Comparison of ENCODE assay signal across 21 cellular contexts in the genomic region with DNA sequence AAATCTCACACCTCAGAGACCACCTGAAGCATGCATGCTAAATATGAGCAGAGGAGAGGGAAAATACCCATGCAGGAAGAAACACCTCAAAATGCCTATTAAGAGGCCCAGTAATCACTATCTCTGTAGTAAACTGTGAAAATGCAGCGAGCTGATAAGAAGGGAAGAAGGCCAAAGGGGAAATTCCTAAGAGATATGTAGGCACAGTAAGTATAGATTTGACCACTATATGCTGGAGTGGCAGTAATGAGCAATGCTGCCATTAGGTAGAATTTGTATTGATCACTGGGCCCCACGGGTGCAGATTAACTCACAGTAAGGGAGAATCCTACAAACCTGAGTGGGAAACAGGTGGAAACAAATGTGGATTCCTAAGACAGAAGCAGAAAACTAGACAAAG.
A peak's percentile ranks its signal among the peaks of the same experiment; 100 is the strongest.
DNase-seq lines count a peak whose midpoint lies in the region; ATAC-seq and TF ChIP-seq lines count a peak whose summit lies in the region.
"Had no signal": no experiment of that assay in that cellular context is flagged by ENCODE, and none has a peak within 500 bp of the region (broad histone marks: within the 10 kb centered on the region; RNA-seq: fewer than 3 reads in every experiment).

No MANE protein-coding gene starts in this region.

- POLR2A ChIA-PET in SK-N-SH (lab: Yijun Ruan, JAX) = no interaction called here
- POLR2A ChIA-PET in RWPE1 (lab: Yijun Ruan, JAX; ENCODE audit: low non-redundant PET) = no interaction called here
- POLR2A ChIA-PET in activated CD8-positive, alpha-beta T cell treated with anti-CD3 and anti-CD28 coated beads for 36 hours (lab: Charles Lee) = no interaction called here

- WGBS in SK-N-SH (ENCODE audit: low lambda C conversion rate) = 0% methylated on average over 2 of the region's 2 CpGs

- no peaks in the 10 kb centered on the region for H3K9me3 ChIP-seq in SK-N-SH
- H3K9me3 ChIP-seq: esophagus muscularis mucosa, HAP-1, Peyer's patch, right lobe of liver had no signal

- H3K4me1 ChIP-seq in SK-N-SH (ENCODE audit: control insufficient read depth in 1 of 2, insufficient read depth in 2 of 2, low read depth in 1 of 2, low read length in 1 of 2) = no peaks in the 10 kb centered on the region; a peak in 1 of 4 replicates
- H3K4me1 ChIP-seq: esophagus muscularis mucosa, HAP-1, Peyer's patch, right lobe of liver had no signal

- H3K27me3 Mint-ChIP-seq in activated CD8-positive, alpha-beta T cell treated with anti-CD3 and anti-CD28 coated beads for 36 hours = no peaks in the 10 kb centered on the region
- H3K27me3 Mint-ChIP-seq: activated CD4-positive, alpha-beta memory T cell treated with anti-CD3 and anti-CD28 coated beads, Interleukin-2, amount 10 ng/mL, durations not matched to agents 7 days and 5 days; activated naive CD8-positive, alpha-beta T cell treated with anti-CD3 and anti-CD28 coated beads for 36 hours had no signal

- H3K36me3 Mint-ChIP-seq in activated CD8-positive, alpha-beta T cell treated with anti-CD3 and anti-CD28 coated beads for 36 hours (ENCODE audit: low read depth) = no peaks in the 10 kb centered on the region
- H3K36me3 Mint-ChIP-seq: activated naive CD8-positive, alpha-beta T cell treated with anti-CD3 and anti-CD28 coated beads for 36 hours had no signal

- H3K27ac ChIP-seq in SK-N-SH (ENCODE audit: low read depth in 2 of 2, low read length in 1 of 2) = no peak overlapping the region
- H3K27ac ChIP-seq in RWPE1 = no peak overlapping the region
- H3K27ac ChIP-seq: cardiac muscle cell, esophagus muscularis mucosa, KMS-11, Peyer's patch, right lobe of liver had no signal

- H2AFZ ChIP-seq in SK-N-SH (ENCODE audit: low read depth) = no peak overlapping the region

- ATAC-seq in SK-N-SH treated with all-trans-retinoic acid at 6 μM for 48 hours = no peak
- no peak for ATAC-seq in GM19467 (IDR thresholded peaks at IDR 0.05; ENCODE audit: unreplicated experiment)
- no peak for ATAC-seq in activated CD8-positive, alpha-beta T cell treated with anti-CD3 and anti-CD28 coated beads for 36 hours
- ATAC-seq: activated T-cell treated with anti-CD3 and anti-CD28 coated beads, Interleukin-2, amount 50 U/mL, for 72 hours; right lobe of liver; stimulated activated naive CD8-positive, alpha-beta T cell treated with anti-CD3 and anti-CD28 coated beads, Interleukin-15, Interleukin-2, amounts not matched to agents 100 U/mL and 50 U/mL, for 24 hours had no signal

- CTCF ChIA-PET in SK-N-SH (lab: Yijun Ruan, JAX) (no interaction called here), RWPE1 (lab: Yijun Ruan, JAX) (no interaction called here)
- CTCF ChIA-PET in activated CD8-positive, alpha-beta T cell treated with anti-CD3 and anti-CD28 coated beads for 36 hours (lab: Charles Lee) = interaction anchor here (1.0 kb wide), 1 partner anchor 16 kb away, joined by 3 read pairs; no protein-coding TSS in a partner anchor

- no peaks in the 10 kb centered on the region for H3K9me2 ChIP-seq in SK-N-SH

- no peak for TF ChIP-seq EP300 in SK-N-SH (IDR thresholded peaks at IDR 0.05; ENCODE audit: borderline replicate concordance in 1 of 2, low read depth in 1 of 2, low read length in 1 of 2)

- H3K4me3 ChIP-seq in SK-N-SH (ENCODE audit: low read depth in 2 of 2, low read length in 1 of 2) (no peak overlapping the region), cardiac fibroblast (replicated peaks in 1 of 2; ENCODE audit: low read depth in 2 of 2, low read length in 2 of 2) (no peak overlapping the region), retinal pigment epithelial cell (ENCODE audit: low read length) (no peak overlapping the region)
- H3K4me3 ChIP-seq: cardiac muscle cell, esophagus muscularis mucosa, HAP-1, Peyer's patch, right lobe of liver had no signal

- H3K27ac Mint-ChIP-seq in activated CD8-positive, alpha-beta T cell treated with anti-CD3 and anti-CD28 coated beads for 36 hours = no peak overlapping the region
- H3K27ac Mint-ChIP-seq: activated CD4-positive, alpha-beta memory T cell treated with anti-CD3 and anti-CD28 coated beads, Interleukin-2, amount 10 ng/mL, durations not matched to agents 7 days and 5 days; activated naive CD8-positive, alpha-beta T cell treated with anti-CD3 and anti-CD28 coated beads for 36 hours; activated T-cell treated with anti-CD3 and anti-CD28 coated beads, Interleukin-2, amount 50 U/mL, for 72 hours had no signal

- DNase-seq in SK-N-SH (no peak), RWPE1 (ENCODE audit: low spot score) (no peak), cardiac fibroblast (ENCODE audit: low read depth in 2 of 2) (no peak), retinal pigment epithelial cell (ENCODE audit: low read depth) (no peak)
- DNase-seq in stimulated activated CD4-positive, alpha-beta T cell treated with anti-CD3 and anti-CD28 coated beads, Interleukin-2, amount 100 ng/mL, for 48 hours = no peak
- DNase-seq in activated CD8-positive, alpha-beta T cell treated with anti-CD3 and anti-CD28 coated beads for 36 hours = no peak
- DNase-seq: activated CD4-positive, alpha-beta memory T cell treated with anti-CD3 and anti-CD28 coated beads, Interleukin-2, amount 10 ng/mL, durations not matched to agents 7 days and 5 days; activated naive CD8-positive, alpha-beta T cell treated with anti-CD3 and anti-CD28 coated beads for 36 hours; activated T-cell treated with anti-CD3 and anti-CD28 coated beads, Interleukin-2, amount 50 U/mL, for 72 hours; NCI-H1105; NCI-H524; Peyer's patch; right lobe of liver; stimulated activated naive CD8-positive, alpha-beta T cell treated with anti-CD3 and anti-CD28 coated beads, Interleukin-15, Interleukin-2, amounts not matched to agents 100 U/mL and 50 U/mL, for 24 hours; trophoblast cell had no signal

- no peaks in the 10 kb centered on the region for H3F3A ChIP-seq in SK-N-SH (replicated peaks; ENCODE audit: insufficient read depth)

- no peaks in the 10 kb centered on the region for H4K20me1 ChIP-seq in SK-N-SH (ENCODE audit: insufficient read depth)

- no peaks in the 10 kb centered on the region for H3K36me3 ChIP-seq in SK-N-SH (replicated peaks in 1 of 2; ENCODE audit: control insufficient read depth in 1 of 2, insufficient read depth in 2 of 2, low read length in 1 of 2)
- H3K36me3 ChIP-seq: cardiac muscle cell, esophagus muscularis mucosa, HAP-1, Peyer's patch, right lobe of liver had no signal

- intact Hi-C loops in activated CD8-positive, alpha-beta T cell treated with anti-CD3 and anti-CD28 coated beads for 36 hours (cut with micrococcal nuclease) = no loop called here

- no peak overlapping the region for H3K4me2 ChIP-seq in SK-N-SH
- H3K4me2 ChIP-seq: KMS-11 had no signal

- H3K79me2 ChIP-seq in SK-N-SH (ENCODE audit: insufficient read depth) = no peaks in the 10 kb centered on the region

- no peak overlapping the region for H3K4me3 Mint-ChIP-seq in activated CD8-positive, alpha-beta T cell treated with anti-CD3 and anti-CD28 coated beads for 36 hours
- H3K4me3 Mint-ChIP-seq: activated CD4-positive, alpha-beta memory T cell treated with anti-CD3 and anti-CD28 coated beads, Interleukin-2, amount 10 ng/mL, durations not matched to agents 7 days and 5 days; activated naive CD8-positive, alpha-beta T cell treated with anti-CD3 and anti-CD28 coated beads for 36 hours; activated T-cell treated with anti-CD3 and anti-CD28 coated beads, Interleukin-2, amount 50 U/mL, for 72 hours had no signal

- H3K9ac ChIP-seq in SK-N-SH = no peak overlapping the region
- H3K9ac ChIP-seq: KMS-11 had no signal

- no peaks in the 10 kb centered on the region for H3K4me1 Mint-ChIP-seq in activated CD8-positive, alpha-beta T cell treated with anti-CD3 and anti-CD28 coated beads for 36 hours (ENCODE audit: low read depth)
- H3K4me1 Mint-ChIP-seq: activated CD4-positive, alpha-beta memory T cell treated with anti-CD3 and anti-CD28 coated beads, Interleukin-2, amount 10 ng/mL, durations not matched to agents 7 days and 5 days; activated naive CD8-positive, alpha-beta T cell treated with anti-CD3 and anti-CD28 coated beads for 36 hours had no signal

- TF ChIP-seq CTCF in SK-N-SH (IDR thresholded peaks at IDR 0.05) = peak; percentile 19; the same call in 1 of the 2 replicates
- 0 out of 2 replicates have a peak, but pooled peaks have one; percentile 9 for TF ChIP-seq CTCF in RWPE1 (conservative IDR thresholded peaks at IDR 0.05; ENCODE audit: low read depth)
- TF ChIP-seq CTCF in cardiac fibroblast (IDR thresholded peaks at IDR 0.05; ENCODE audit: low read depth, low read length) = peak; percentile 26
- peak; percentile 12 for TF ChIP-seq CTCF in retinal pigment epithelial cell (conservative IDR thresholded peaks at IDR 0.05; ENCODE audit: low read depth, low read length)
- TF ChIP-seq CTCF in activated CD8-positive, alpha-beta T cell treated with anti-CD3 and anti-CD28 coated beads for 36 hours (IDR thresholded peaks at IDR 0.05) = no peak

- peaks cover 17% of the 10 kb centered on the region for H3K9me3 Mint-ChIP-seq in activated CD8-positive, alpha-beta T cell treated with anti-CD3 and anti-CD28 coated beads for 36 hours

- TF ChIP-seq RAD21 in SK-N-SH (IDR thresholded peaks at IDR 0.05; ENCODE audit: low read length) = no peak

- H3K27me3 ChIP-seq in SK-N-SH (ENCODE audit: insufficient read depth) = no peaks in the 10 kb centered on the region
- H3K27me3 ChIP-seq: cardiac muscle cell, esophagus muscularis mucosa, Peyer's patch, right lobe of liver had no signal

TF ChIP-seq in SK-N-SH, 30 proteins besides CTCF, POLR2A, EP300 and RAD21 (continues in another document):
- TF ChIP-seq JUND (IDR thresholded peaks at IDR 0.05) = no peak
- no peak for TF ChIP-seq RCOR1 (IDR thresholded peaks at IDR 0.05; ENCODE audit: low read length)
- TF ChIP-seq USF1 (IDR thresholded peaks at IDR 0.05; ENCODE audit: borderline replicate concordance, low read depth) = no peak
- TF ChIP-seq SIN3A (IDR thresholded peaks at IDR 0.05; ENCODE audit: borderline replicate concordance, low read depth, low read length) = no peak

TF ChIP-seq in SK-N-SH treated with all-trans-retinoic acid at 6 μM for 48 hours, 23 proteins besides CTCF, POLR2A, EP300 and RAD21 (continues in another document):
- no peak for TF ChIP-seq RARB (CRISPR knock-in tag; IDR thresholded peaks at IDR 0.05)
- TF ChIP-seq BACH2 (CRISPR knock-in tag; IDR thresholded peaks at IDR 0.05; ENCODE audit: borderline replicate concordance) = no peak
- TF ChIP-seq OSR1 (CRISPR knock-in tag; IDR thresholded peaks at IDR 0.05) = no peak
- TF ChIP-seq TCF4 (CRISPR knock-in tag; IDR thresholded peaks at IDR 0.05; ENCODE audit: borderline replicate concordance) = no peak
- TF ChIP-seq CSDC2 (CRISPR knock-in tag; IDR thresholded peaks at IDR 0.05) = no peak
- no peak for TF ChIP-seq ZNF70 (CRISPR knock-in tag; IDR thresholded peaks at IDR 0.05)
- no peak for TF ChIP-seq GLIS3 (CRISPR knock-in tag; IDR thresholded peaks at IDR 0.05)
- TF ChIP-seq PPARA (CRISPR knock-in tag; IDR thresholded peaks at IDR 0.05; ENCODE audit: borderline replicate concordance) = no peak
